In the genomic region with DNA sequence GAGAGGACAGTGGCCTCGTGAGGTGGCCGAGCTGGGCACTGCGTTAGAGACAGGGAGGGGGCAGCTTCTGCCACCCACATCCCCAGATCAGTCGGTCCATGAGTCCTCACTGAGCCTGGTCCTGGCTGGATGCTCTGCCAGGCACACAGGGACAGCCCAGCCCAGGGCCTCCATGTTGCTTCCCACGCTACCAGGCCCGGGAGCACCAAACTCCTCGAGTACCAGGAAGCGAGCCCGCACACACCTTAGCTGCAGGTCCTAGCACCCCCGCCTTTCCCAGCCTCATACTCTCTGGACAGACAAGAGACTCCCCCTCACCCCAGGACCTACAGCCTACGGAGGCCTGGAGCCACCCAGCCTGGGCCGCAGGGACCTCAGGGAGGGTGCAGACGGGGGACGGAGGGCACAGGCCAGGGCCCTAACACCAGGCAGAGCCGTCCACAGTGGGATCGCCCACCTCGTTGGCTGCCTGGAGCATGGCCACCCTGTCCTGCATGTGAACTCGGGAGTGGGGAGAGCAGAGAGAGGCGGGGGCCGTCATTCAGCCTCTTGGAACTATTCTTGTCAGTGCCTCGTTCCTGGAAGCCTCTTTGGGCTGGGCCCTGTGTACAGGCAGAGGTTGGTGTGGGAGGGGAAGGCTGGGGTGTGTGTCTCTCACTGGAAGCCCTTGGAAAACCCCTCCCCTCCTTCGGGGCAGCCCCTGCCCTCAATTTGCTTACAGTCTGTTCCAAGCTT, we compare ENCODE assay signal across 11 cellular contexts.
DNase-seq lines count a peak whose midpoint lies in the region; ATAC-seq, FAIRE-seq and TF ChIP-seq lines count a peak whose summit lies in the region.
"Had no signal": no experiment of that assay in that cellular context is flagged by ENCODE, and none has a peak within 500 bp of the region (broad histone marks: within the 10 kb centered on the region; RNA-seq: fewer than 3 reads in every experiment).

No MANE protein-coding gene starts in this region.

- no peak for DNase-seq in A673 (ENCODE audit: low spot score)
- DNase-seq in DND-41: no peak
- DNase-seq in T-helper 17 cell: no peak
- DNase-seq in H1 (ENCODE audit: low read depth in 1 of 2, low spot score in 2 of 2): no peak
- DNase-seq in caudate nucleus (lab: John Stamatoyannopoulos, UW): no peak
- DNase-seq in C1 segment of cervical spinal cord (lab: John Stamatoyannopoulos, UW): no peak

- H3K36me3 ChIP-seq in A673 (ENCODE audit: insufficient read depth, low read length, poor library complexity, severe bottlenecking) (no peaks in the 10 kb centered on the region), DND-41 (ENCODE audit: insufficient read depth, low read length) (no peaks in the 10 kb centered on the region), H1 (ENCODE audit: control insufficient read depth in 2 of 4, insufficient read depth in 4 of 4, low read length in 3 of 4) (no peaks in the 10 kb centered on the region)

- FAIRE-seq in H1 (lab: Jason Lieb, UNC): no peak
- FAIRE-seq: colon, islet of Langerhans had no signal

- H2AK5ac ChIP-seq in H1 (ENCODE audit: low read depth, low read length): no peak overlapping the region

- H3K27me3 ChIP-seq in A673 (replicated peaks; ENCODE audit: insufficient read depth, low read depth, low read length, poor library complexity) (no peaks in the 10 kb centered on the region), DND-41 (ENCODE audit: insufficient read depth, low read length, poor library complexity) (no peaks in the 10 kb centered on the region), H1 (replicated peaks in 1 of 4; ENCODE audit: control insufficient read depth in 3 of 4, extremely low read depth in 1 of 4, insufficient read depth in 3 of 4, low read length in 3 of 4) (no peaks in the 10 kb centered on the region; a peak in 1 of 7 replicates)

- no peak for TF ChIP-seq POLR2A in H1 (IDR thresholded peaks at IDR 0.05; ENCODE audit: control extremely low read depth in 1 of 2, low read depth in 2 of 2, low read length in 2 of 2)

- no TSS peak for BruUV-seq in A673 (replicated peaks; lab: Mats Ljungman, UMichigan)

- no peaks in the 10 kb centered on the region for H3K27me3 Mint-ChIP-seq in T-helper 17 cell

- no peak for ATAC-seq in DND-41 (ENCODE audit: insufficient read depth, low read depth)
- no peak for ATAC-seq in T-helper 17 cell
- ATAC-seq in GM19324 (IDR thresholded peaks at IDR 0.05; ENCODE audit: low FRiP score, unreplicated experiment): no peak
- no peak for ATAC-seq in GM21717 (IDR thresholded peaks at IDR 0.05; ENCODE audit: unreplicated experiment)
- ATAC-seq: HCT116 had no signal

- H3K27ac ChIP-seq in A673 (ENCODE audit: low read depth, low read length, poor library complexity, severe bottlenecking) (peak overlapping the region; percentile 89), DND-41 (ENCODE audit: low read length) (peak overlapping the region; percentile 30; the same call in 1 of the 2 replicates), H1 (ENCODE audit: low read depth, low read length) (no peak overlapping the region), caudate nucleus (ENCODE audit: low read depth, low read length) (no peak overlapping the region)

- no peak overlapping the region for H3K4me2 ChIP-seq in DND-41 (ENCODE audit: insufficient read depth, low read length)
- no peak overlapping the region for H3K4me2 ChIP-seq in H1 (ENCODE audit: insufficient read depth in 1 of 2, low read depth in 2 of 2, low read length in 2 of 2)

- H3K56ac ChIP-seq in H1 (replicated peaks; ENCODE audit: insufficient read length, low read depth, low read length): no peak overlapping the region

- H3K4ac ChIP-seq in H1 (replicated peaks; ENCODE audit: insufficient read length, low read depth, low read length): no peak overlapping the region

- TF ChIP-seq EP300 in H1 (IDR thresholded peaks at IDR 0.05; ENCODE audit: borderline replicate concordance in 1 of 2, low read depth in 2 of 2, low read length in 2 of 2): no peak

- H3K36me3 Mint-ChIP-seq in T-helper 17 cell (ENCODE audit: low read depth): no peaks in the 10 kb centered on the region

- 87% methylated on average over 22 of the region's 22 CpGs; no CpG with 5 or more reads in 1 of the 2 experiments for WGBS in H1 (ENCODE audit: extremely low coverage in 1 of 2, insufficient coverage in 1 of 2, insufficient read length in 1 of 2, insufficient replicate concordance in 2 of 2, low coverage in 1 of 2, low lambda C conversion rate in 2 of 2, missing lambda C conversion rate in 1 of 2), 2 experiments

- H4K91ac ChIP-seq in H1 (replicated peaks; ENCODE audit: insufficient read length, low read length): peak overlapping the region; percentile 5

- H3K79me2 ChIP-seq in DND-41 (ENCODE audit: insufficient read depth, low read length) (no peaks in the 10 kb centered on the region), H1 (ENCODE audit: control insufficient read depth in 1 of 2, insufficient read depth in 2 of 2, low read length in 2 of 2) (no peaks in the 10 kb centered on the region)

- H4K20me1 ChIP-seq in DND-41 (ENCODE audit: insufficient read depth, low read length): peaks cover 33% of the 10 kb centered on the region
- peaks cover 0 to 5% of the 10 kb centered on the region in 2 experiments for H4K20me1 ChIP-seq in H1 (replicated peaks in 1 of 2; ENCODE audit: control insufficient read depth in 1 of 2, insufficient read depth in 2 of 2, low read length in 2 of 2)

- 0 out of 2 replicates have a peak, but pooled peaks cover 5% of the 10 kb centered on the region for H3K23me2 ChIP-seq in H1 (ENCODE audit: low read depth, low read length)

- H2BK120ac ChIP-seq in H1 (replicated peaks; ENCODE audit: low read depth, low read length): no peak overlapping the region

- no peak overlapping the region for H3K9ac ChIP-seq in DND-41 (ENCODE audit: low read depth, low read length)
- no peak overlapping the region for H3K9ac ChIP-seq in H1 (replicated peaks in 1 of 4; ENCODE audit: extremely low read depth in 1 of 4, low read depth in 3 of 4, low read length in 3 of 4)

- intact Hi-C loops in A673 (cut with micrococcal nuclease; ENCODE audit: unreplicated experiment): no loop called here

- peak overlapping the region; percentile 72; the same call in 1 of the 2 replicates for H2BK15ac ChIP-seq in H1 (ENCODE audit: low read length)

- H2AFZ ChIP-seq in DND-41 (ENCODE audit: low read depth, low read length) (no peak overlapping the region), H1 (ENCODE audit: low read length) (0 out of 2 replicates have a peak overlapping the region, but pooled peaks have one; percentile 29)

- TF ChIP-seq RAD21 in H1 (IDR thresholded peaks at IDR 0.05 in 1 of 2, conservative IDR thresholded peaks at IDR 0.05 in 1 of 2; ENCODE audit: low read depth in 2 of 2, low read length in 2 of 2): no peak

- H3K4me1 ChIP-seq in A673 (ENCODE audit: insufficient read depth, low read length, poor library complexity, severe bottlenecking) (peaks cover 28% of the 10 kb centered on the region), DND-41 (ENCODE audit: insufficient read depth, low read length) (peaks cover 33% of the 10 kb centered on the region), H1 (replicated peaks in 1 of 4; ENCODE audit: control insufficient read depth in 3 of 4, insufficient read depth in 4 of 4, low read length in 3 of 4) (peaks cover 0 to 14% (median 8%) of the 10 kb centered on the region in 4 experiments; a peak in 6 of 7 replicates)

- no peaks in the 10 kb centered on the region for H3K9me3 ChIP-seq in A673 (ENCODE audit: low read depth, low read length, poor library complexity, severe bottlenecking)
- H3K9me3 ChIP-seq in DND-41 (ENCODE audit: insufficient read depth, low read length, severe bottlenecking): no peaks in the 10 kb centered on the region
- no peaks in the 10 kb centered on the region for H3K9me3 ChIP-seq in T-helper 17 cell (ENCODE audit: control insufficient read depth, low read length, poor library complexity, severe bottlenecking)
- no peaks in the 10 kb centered on the region for H3K9me3 ChIP-seq in H1 (ENCODE audit: insufficient read depth in 2 of 2, low read depth in 1 of 2, low read length in 1 of 2)

- H3K79me1 ChIP-seq in H1 (ENCODE audit: low read depth, low read length): no peaks in the 10 kb centered on the region

- POLR2A ChIA-PET in A673 (lab: Charles Lee; ENCODE audit: low non-redundant PET) (no interaction called here), H1 (lab: Charles Lee; ENCODE audit: partially characterized antibody) (interaction anchor here (1.3 kb wide), 1 partner anchor 13 kb away, joined by 3 read pairs; no protein-coding TSS in a partner anchor)

- H3K18ac ChIP-seq in H1 (ENCODE audit: extremely low read depth, low read length): no peak overlapping the region; the same call in 1 of the 2 replicates

- H3K23ac ChIP-seq in H1 (ENCODE audit: insufficient read length): no peak overlapping the region

- H3K14ac ChIP-seq in H1 (ENCODE audit: insufficient read length): no peak overlapping the region

- 0 out of 2 replicates have a peak overlapping the region, but pooled peaks have one; percentile 72 for H2BK20ac ChIP-seq in H1 (ENCODE audit: low read length)

- H2BK5ac ChIP-seq in H1 (ENCODE audit: low read depth, low read length): peak overlapping the region; percentile 10; the same call in 1 of the 2 replicates

- CTCF ChIA-PET in A673 (lab: Charles Lee): no interaction called here
- CTCF ChIA-PET in H1 (lab: Charles Lee; ENCODE audit: partially characterized antibody): interaction anchor here (1.5 kb wide), 1 partner anchor 16 kb away, joined by 3 read pairs; no protein-coding TSS in a partner anchor

- H4K5ac ChIP-seq in H1 (ENCODE audit: insufficient read length, low read depth, low read length): no peak overlapping the region

- H3K4me3 ChIP-seq in A673 (ENCODE audit: low read depth, low read length, poor library complexity, severe bottlenecking) (no peak overlapping the region), DND-41 (ENCODE audit: low read depth in 1 of 2, low read length in 2 of 2) (no peak overlapping the region), H1 (ENCODE audit: extremely low read depth in 1 of 4, insufficient read depth in 2 of 4, low read depth in 3 of 4, low read length in 4 of 4) (no peak overlapping the region)

- no peak overlapping the region for H4K8ac ChIP-seq in H1 (ENCODE audit: extremely low read depth, insufficient read depth, low read length)

- H2BK12ac ChIP-seq in H1 (ENCODE audit: low read depth, low read length): peak overlapping the region; percentile 75; the same call in 1 of the 2 replicates

- H3K4me3 Mint-ChIP-seq in T-helper 17 cell: no peak overlapping the region

- peak overlapping the region; percentile 98 for H3K27ac Mint-ChIP-seq in T-helper 17 cell

- peaks cover 47% of the 10 kb centered on the region for H3K4me1 Mint-ChIP-seq in T-helper 17 cell

- TF ChIP-seq CTCF in A673 (conservative IDR thresholded peaks at IDR 0.05; ENCODE audit: low read depth, low read length) (no peak), DND-41 (IDR thresholded peaks at IDR 0.05; ENCODE audit: borderline replicate concordance, extremely low read depth, low read length, poor library complexity, severe bottlenecking) (no peak), H1 (IDR thresholded peaks at IDR 0.05; ENCODE audit: control extremely low read depth in 1 of 3, insufficient read depth in 1 of 3, low read depth in 1 of 3, low read length in 3 of 3) (no peak)

TF ChIP-seq in H1, 55 proteins besides CTCF, POLR2A, EP300 and RAD21 (continues in another document):
- TF ChIP-seq EGR1 (IDR thresholded peaks at IDR 0.05; ENCODE audit: borderline replicate concordance, low read depth, low read length): no peak
- no peak for TF ChIP-seq BACH1 (IDR thresholded peaks at IDR 0.05; ENCODE audit: low read length)
- no peak for TF ChIP-seq ASH2L (IDR thresholded peaks at IDR 0.05; ENCODE audit: low read length)

Comparison
In these comparisons a context has a peak if more than half of its experiments do, and no peak if none do; other contexts are left out.
1. H3K27ac ChIP-seq: peak in A673 (single experiment) and DND-41 (single experiment); none in H1 (single experiment) and caudate nucleus (single experiment).